14 cellular contexts compared by ENCODE assay signal in genomic region chr2:233643128-233643527, GRCh38. TPM values are rescaled to one million over a fixed set of nuclear protein-coding genes. Genes with fewer than 3 reads are reported as not detected.
DNase-seq lines count a peak whose midpoint lies in the region; ATAC-seq, FAIRE-seq and TF ChIP-seq lines count a peak whose summit lies in the region.
"Had no signal": no experiment of that assay in that cellular context is flagged by ENCODE, and none has a peak within 500 bp of the region (broad histone marks: within the 10 kb centered on the region; RNA-seq: fewer than 3 reads in every experiment).

No MANE protein-coding gene starts in this region.

- no peak overlapping the region for H3K4me2 ChIP-seq in HepG2 (ENCODE audit: low read depth, low read length)

- no peak overlapping the region for H3K27ac Mint-ChIP-seq in activated CD4-positive, alpha-beta T cell treated with anti-CD3 and anti-CD28 coated beads, Interleukin-2, amount 10 ng/mL, durations not matched to agents 24 days and 14 days

- peaks cover 27% of the 10 kb centered on the region for H3K9me3 ChIP-seq in HepG2 (ENCODE audit: low read length)
- peaks cover 6% of the 10 kb centered on the region for H3K9me3 ChIP-seq in lower lobe of right lung
- H3K9me3 ChIP-seq: thyroid gland had no signal

- H3K9me3 Mint-ChIP-seq in activated CD4-positive, alpha-beta T cell treated with anti-CD3 and anti-CD28 coated beads, Interleukin-2, amount 10 ng/mL, durations not matched to agents 24 days and 14 days: peaks cover 5% of the 10 kb centered on the region

- 43% methylated on average over 1 of the region's 1 CpG for WGBS in HepG2 (ENCODE audit: low lambda C conversion rate)

- intact Hi-C loops in HepG2 (cut with micrococcal nuclease; ENCODE audit: unreplicated experiment): no loop called here
- intact Hi-C loops in lower lobe of right lung (cut with DNase I): no loop called here
- intact Hi-C loops in activated CD4-positive, alpha-beta T cell treated with anti-CD3 and anti-CD28 coated beads, Interleukin-2, amount 10 ng/mL, durations not matched to agents 24 days and 14 days (cut with micrococcal nuclease): no loop called here

- no peak overlapping the region for H3K27ac ChIP-seq in brain microvascular endothelial cell
- no peak overlapping the region for H3K27ac ChIP-seq in HepG2 (ENCODE audit: extremely low read length, insufficient read depth, low read length)
- no peak overlapping the region for H3K27ac ChIP-seq in lower lobe of right lung
- H3K27ac ChIP-seq: parathyroid adenoma, thyroid gland had no signal

- CTCF ChIA-PET in HepG2 (lab: Yijun Ruan, JAX; ENCODE audit: low intra/inter-chr PET ratio, low total read pairs): no interaction called here

- ATAC-seq in HepG2 (peak; percentile 96), lower lobe of right lung (no peak), GM21529 (IDR thresholded peaks at IDR 0.05; ENCODE audit: unreplicated experiment) (no peak)

- TF ChIP-seq RAD21 in HepG2 (CRISPR knock-in tag; IDR thresholded peaks at IDR 0.05): peak; percentile 11; the same call in 1 of the 2 replicates

- H3K36me3 Mint-ChIP-seq in activated CD4-positive, alpha-beta T cell treated with anti-CD3 and anti-CD28 coated beads, Interleukin-2, amount 10 ng/mL, durations not matched to agents 24 days and 14 days (ENCODE audit: low read depth): no peaks in the 10 kb centered on the region

- H3K9ac ChIP-seq in HepG2 (ENCODE audit: insufficient read depth, low read depth, low read length): no peak overlapping the region
- H3K9ac ChIP-seq: parathyroid adenoma had no signal

- H3K79me2 ChIP-seq in HepG2 (ENCODE audit: insufficient read depth, low read length): no peaks in the 10 kb centered on the region
- H3K79me2 ChIP-seq: parathyroid adenoma had no signal

- H3K27me3 ChIP-seq in brain microvascular endothelial cell (replicated peaks) (no peaks in the 10 kb centered on the region), HepG2 (ENCODE audit: control insufficient read depth in 1 of 2, insufficient read depth in 2 of 2, low read length in 2 of 2) (no peaks in the 10 kb centered on the region), lower lobe of right lung (ENCODE audit: low read depth) (no peaks in the 10 kb centered on the region)
- H3K27me3 ChIP-seq: thyroid gland had no signal

- TF ChIP-seq EP300 in HepG2 (IDR thresholded peaks at IDR 0.05; ENCODE audit: low read depth in 2 of 2, low read length in 2 of 2) (no peak), HepG2 (CRISPR knock-in tag; IDR thresholded peaks at IDR 0.05; ENCODE audit: borderline replicate concordance) (no peak)

- no peak overlapping the region for H2AFZ ChIP-seq in HepG2 (ENCODE audit: low read length)
- H2AFZ ChIP-seq: parathyroid adenoma had no signal

- H3K4me1 ChIP-seq in HepG2 (ENCODE audit: insufficient read depth, low read length) (no peaks in the 10 kb centered on the region), lower lobe of right lung (no peaks in the 10 kb centered on the region)
- H3K4me1 ChIP-seq: parathyroid adenoma, thyroid gland had no signal

- in situ Hi-C loops in brain microvascular endothelial cell (cut with HindIII; ENCODE audit: low pct_ligation_motif_present, low sequenced_read_pairs): no loop called here
- in situ Hi-C loops in HepG2 (cut with HindIII; ENCODE audit: extremely low pct_ligation_motif_present, low pct_unique_long_range_greater_than_20kb): no loop called here

- H3K36me3 ChIP-seq in brain microvascular endothelial cell (replicated peaks) (no peaks in the 10 kb centered on the region), HepG2 (replicated peaks in 1 of 2; ENCODE audit: control insufficient read depth in 1 of 2, insufficient read depth in 2 of 2, low read length in 2 of 2) (no peaks in the 10 kb centered on the region), lower lobe of right lung (no peaks in the 10 kb centered on the region)
- H3K36me3 ChIP-seq: thyroid gland had no signal

- TF ChIP-seq CTCF in brain microvascular endothelial cell (IDR thresholded peaks at IDR 0.05; ENCODE audit: low read depth, low read length, missing control alignments) (peak; percentile 55), HepG2 (CRISPR knock-in tag; IDR thresholded peaks at IDR 0.05) (peak; percentile 37), lower lobe of right lung (IDR thresholded peaks at IDR 0.05) (no peak)

- no TSS peak for BruUV-seq in HepG2 (replicated peaks; lab: Mats Ljungman, UMichigan)

- no peak overlapping the region for H3K4me3 Mint-ChIP-seq in activated CD4-positive, alpha-beta T cell treated with anti-CD3 and anti-CD28 coated beads, Interleukin-2, amount 10 ng/mL, durations not matched to agents 24 days and 14 days

- no peak for FAIRE-seq in HepG2 (lab: Jason Lieb, UNC)
- FAIRE-seq: islet of Langerhans had no signal

- no peaks in the 10 kb centered on the region for H4K20me1 ChIP-seq in HepG2 (ENCODE audit: insufficient read depth, low read length)

- TF ChIP-seq POLR2A in HepG2 (IDR thresholded peaks at IDR 0.05; ENCODE audit: insufficient read depth in 1 of 2, low read depth in 2 of 2, low read length in 2 of 2): no peak

- H3K4me3 ChIP-seq in brain microvascular endothelial cell (ENCODE audit: low read depth, low read length) (no peak overlapping the region), HepG2 (replicated peaks in 1 of 3; ENCODE audit: insufficient read depth in 1 of 3, low read depth in 2 of 3, low read length in 3 of 3) (no peak overlapping the region), lower lobe of right lung (no peak overlapping the region)
- H3K4me3 ChIP-seq: thyroid gland had no signal

- H3K27me3 Mint-ChIP-seq in activated CD4-positive, alpha-beta T cell treated with anti-CD3 and anti-CD28 coated beads, Interleukin-2, amount 10 ng/mL, durations not matched to agents 24 days and 14 days: peaks cover 3% of the 10 kb centered on the region

- POLR2A ChIA-PET in HepG2 (lab: Yijun Ruan, JAX): no interaction called here

- H3K4me1 Mint-ChIP-seq in activated CD4-positive, alpha-beta T cell treated with anti-CD3 and anti-CD28 coated beads, Interleukin-2, amount 10 ng/mL, durations not matched to agents 24 days and 14 days: no peaks in the 10 kb centered on the region

- peak; percentile 15 for DNase-seq in EH (ENCODE audit: low read depth)
- DNase-seq in LoVo (ENCODE audit: low spot score): peak; percentile 62
- DNase-seq in brain microvascular endothelial cell: no peak
- peak; percentile 36 for DNase-seq in HepG2 (ENCODE audit: low spot score)
- DNase-seq in lower lobe of right lung: no peak
- DNase-seq in mucosa of gallbladder (ENCODE audit: low spot score): no peak
- DNase-seq in activated CD4-positive, alpha-beta T cell treated with anti-CD3 and anti-CD28 coated beads, Interleukin-2, amount 10 ng/mL, durations not matched to agents 24 days and 14 days: no peak
- DNase-seq: activated gamma-delta T cell, NCI-H446 had no signal

RNA-seq across cellular contexts. Expression of gene UGT1A10, which starts 6.9 kb away (rescaled TPM):
- 0.10 TPM in 1 of 2 replicates, not detected in the other for total RNA-seq in HepG2 (2016; rRNA removed; fragmentation: Illumina TruSeq; extraction: Trizol)
- total RNA-seq in HepG2 (2016; cell fraction: cytosol; rRNA removed; fragmentation: Illumina TruSeq; extraction: Trizol; ENCODE audit: low read depth): not detected in 2 replicates
- not detected in 2 replicates for total RNA-seq in HepG2 (2016; cell fraction: insoluble cytoplasmic fraction; rRNA removed; fragmentation: Illumina TruSeq; extraction: Trizol)
- total RNA-seq in HepG2 (2016; cell fraction: membrane; rRNA removed; fragmentation: Illumina TruSeq; extraction: Trizol): not detected in 2 replicates
- not detected in 2 replicates for total RNA-seq in HepG2 (2016; cell fraction: nucleus; rRNA removed; fragmentation: Illumina TruSeq; extraction: Trizol)
- 0.07 TPM in 1 of 2 replicates, not detected in the other for polyA plus RNA-seq in HepG2 (2011; rRNA removed)
- polyA plus RNA-seq in HepG2 (2011; cell fraction: cytosol; rRNA removed): not detected in 2 replicates
- polyA plus RNA-seq in HepG2 (2011; cell fraction: nucleus; rRNA removed): not detected in 2 replicates
- not detected in 2 replicates for polyA plus RNA-seq in HepG2 (2012)
- not detected in 2 replicates for polyA plus RNA-seq in HepG2 (2016; cell fraction: cytosol; fragmentation: Illumina TruSeq; extraction: Trizol; ENCODE audit: low read depth)
- not detected in 2 replicates for polyA plus RNA-seq in HepG2 (2016; cell fraction: insoluble cytoplasmic fraction; fragmentation: Illumina TruSeq; extraction: Trizol; ENCODE audit: low read depth)
- polyA plus RNA-seq in HepG2 (2016; cell fraction: membrane; fragmentation: Illumina TruSeq; extraction: Trizol; ENCODE audit: low read depth): not detected in 2 replicates
- polyA plus RNA-seq in HepG2 (2016; cell fraction: nucleus; fragmentation: Illumina TruSeq; extraction: Trizol; ENCODE audit: insufficient read depth, low read depth): not detected in 2 replicates
- polyA minus RNA-seq in HepG2 (2011; rRNA and poly(A)+ RNA removed; ENCODE audit: low replicate concordance): not detected in 2 replicates
- polyA minus RNA-seq in HepG2 (2011; cell fraction: cytosol; rRNA and poly(A)+ RNA removed): not detected in 2 replicates
- not detected in 2 replicates for polyA minus RNA-seq in HepG2 (2011; cell fraction: nucleus; rRNA and poly(A)+ RNA removed)
- total RNA-seq in lower lobe of right lung: not detected
- 47.5 TPM for total RNA-seq in mucosa of gallbladder
- total RNA-seq in activated CD4-positive, alpha-beta T cell treated with anti-CD3 and anti-CD28 coated beads, Interleukin-2, amount 10 ng/mL, durations not matched to agents 24 days and 14 days: not detected in 2 replicates

RNA-seq across cellular contexts. Expression of gene UGT1A8, which starts 25.7 kb away (rescaled TPM):
- not detected in 2 replicates for total RNA-seq in HepG2 (2016; rRNA removed; fragmentation: Illumina TruSeq; extraction: Trizol)
- total RNA-seq in HepG2 (2016; cell fraction: cytosol; rRNA removed; fragmentation: Illumina TruSeq; extraction: Trizol; ENCODE audit: low read depth): not detected in 2 replicates
- total RNA-seq in HepG2 (2016; cell fraction: insoluble cytoplasmic fraction; rRNA removed; fragmentation: Illumina TruSeq; extraction: Trizol): not detected in 2 replicates
- total RNA-seq in HepG2 (2016; cell fraction: membrane; rRNA removed; fragmentation: Illumina TruSeq; extraction: Trizol): not detected in 2 replicates
- total RNA-seq in HepG2 (2016; cell fraction: nucleus; rRNA removed; fragmentation: Illumina TruSeq; extraction: Trizol): not detected in 2 replicates
- not detected in 2 replicates for polyA plus RNA-seq in HepG2 (2011; rRNA removed)
- polyA plus RNA-seq in HepG2 (2011; cell fraction: cytosol; rRNA removed): not detected in 2 replicates
- not detected in 2 replicates for polyA plus RNA-seq in HepG2 (2011; cell fraction: nucleus; rRNA removed)
- not detected in 2 replicates for polyA plus RNA-seq in HepG2 (2012)
- polyA plus RNA-seq in HepG2 (2016; cell fraction: cytosol; fragmentation: Illumina TruSeq; extraction: Trizol; ENCODE audit: low read depth): not detected in 2 replicates
- polyA plus RNA-seq in HepG2 (2016; cell fraction: insoluble cytoplasmic fraction; fragmentation: Illumina TruSeq; extraction: Trizol; ENCODE audit: low read depth): not detected in 2 replicates
- polyA plus RNA-seq in HepG2 (2016; cell fraction: membrane; fragmentation: Illumina TruSeq; extraction: Trizol; ENCODE audit: low read depth): not detected in 2 replicates
- not detected in 2 replicates for polyA plus RNA-seq in HepG2 (2016; cell fraction: nucleus; fragmentation: Illumina TruSeq; extraction: Trizol; ENCODE audit: insufficient read depth, low read depth)
- polyA minus RNA-seq in HepG2 (2011; rRNA and poly(A)+ RNA removed; ENCODE audit: low replicate concordance): not detected in 2 replicates
- polyA minus RNA-seq in HepG2 (2011; cell fraction: cytosol; rRNA and poly(A)+ RNA removed): not detected in 2 replicates
- polyA minus RNA-seq in HepG2 (2011; cell fraction: nucleus; rRNA and poly(A)+ RNA removed): not detected in 2 replicates
- total RNA-seq in lower lobe of right lung: not detected
- 26.4 TPM for total RNA-seq in mucosa of gallbladder
- not detected in 2 replicates for total RNA-seq in activated CD4-positive, alpha-beta T cell treated with anti-CD3 and anti-CD28 coated beads, Interleukin-2, amount 10 ng/mL, durations not matched to agents 24 days and 14 days

RNA-seq across cellular contexts. Expression of gene UGT1A9, which starts 28.6 kb away (rescaled TPM):
- total RNA-seq in HepG2 (2016; rRNA removed; fragmentation: Illumina TruSeq; extraction: Trizol): not detected in 2 replicates
- total RNA-seq in HepG2 (2016; cell fraction: cytosol; rRNA removed; fragmentation: Illumina TruSeq; extraction: Trizol; ENCODE audit: low read depth): not detected in 2 replicates
- total RNA-seq in HepG2 (2016; cell fraction: insoluble cytoplasmic fraction; rRNA removed; fragmentation: Illumina TruSeq; extraction: Trizol): 0.06 TPM in 1 of 2 replicates, not detected in the other
- total RNA-seq in HepG2 (2016; cell fraction: membrane; rRNA removed; fragmentation: Illumina TruSeq; extraction: Trizol): not detected in 2 replicates
- total RNA-seq in HepG2 (2016; cell fraction: nucleus; rRNA removed; fragmentation: Illumina TruSeq; extraction: Trizol): not detected in 2 replicates
- 0.07 TPM in 1 of 2 replicates, not detected in the other for polyA plus RNA-seq in HepG2 (2011; rRNA removed)
- polyA plus RNA-seq in HepG2 (2011; cell fraction: cytosol; rRNA removed): not detected in 2 replicates
- polyA plus RNA-seq in HepG2 (2011; cell fraction: nucleus; rRNA removed): not detected in 2 replicates
- polyA plus RNA-seq in HepG2 (2012): not detected in 2 replicates
- not detected in 2 replicates for polyA plus RNA-seq in HepG2 (2016; cell fraction: cytosol; fragmentation: Illumina TruSeq; extraction: Trizol; ENCODE audit: low read depth)
- polyA plus RNA-seq in HepG2 (2016; cell fraction: insoluble cytoplasmic fraction; fragmentation: Illumina TruSeq; extraction: Trizol; ENCODE audit: low read depth): not detected in 2 replicates
- polyA plus RNA-seq in HepG2 (2016; cell fraction: membrane; fragmentation: Illumina TruSeq; extraction: Trizol; ENCODE audit: low read depth): not detected in 2 replicates
- not detected in 2 replicates for polyA plus RNA-seq in HepG2 (2016; cell fraction: nucleus; fragmentation: Illumina TruSeq; extraction: Trizol; ENCODE audit: insufficient read depth, low read depth)
- polyA minus RNA-seq in HepG2 (2011; rRNA and poly(A)+ RNA removed; ENCODE audit: low replicate concordance): not detected in 2 replicates
- polyA minus RNA-seq in HepG2 (2011; cell fraction: cytosol; rRNA and poly(A)+ RNA removed): not detected in 2 replicates
- polyA minus RNA-seq in HepG2 (2011; cell fraction: nucleus; rRNA and poly(A)+ RNA removed): not detected in 2 replicates
- total RNA-seq in lower lobe of right lung: not detected
- 1.3 TPM for total RNA-seq in mucosa of gallbladder
- not detected in 2 replicates for total RNA-seq in activated CD4-positive, alpha-beta T cell treated with anti-CD3 and anti-CD28 coated beads, Interleukin-2, amount 10 ng/mL, durations not matched to agents 24 days and 14 days
- total RNA-seq: thyroid gland had no signal

RNA-seq across cellular contexts. Expression of gene UGT1A7, which starts 38.6 kb away (rescaled TPM):
- total RNA-seq in HepG2 (2016; rRNA removed; fragmentation: Illumina TruSeq; extraction: Trizol) (not detected in 2 replicates), lower lobe of right lung (not detected), mucosa of gallbladder (2.2 TPM)
- total RNA-seq in HepG2 (2016; cell fraction: cytosol; rRNA removed; fragmentation: Illumina TruSeq; extraction: Trizol; ENCODE audit: low read depth): not detected in 2 replicates
- not detected in 2 replicates for total RNA-seq in HepG2 (2016; cell fraction: insoluble cytoplasmic fraction; rRNA removed; fragmentation: Illumina TruSeq; extraction: Trizol)
- total RNA-seq in HepG2 (2016; cell fraction: membrane; rRNA removed; fragmentation: Illumina TruSeq; extraction: Trizol): not detected in 2 replicates
- total RNA-seq in HepG2 (2016; cell fraction: nucleus; rRNA removed; fragmentation: Illumina TruSeq; extraction: Trizol): not detected in 2 replicates
- polyA plus RNA-seq in HepG2 (2011; rRNA removed): not detected in 2 replicates
- polyA plus RNA-seq in HepG2 (2011; cell fraction: cytosol; rRNA removed): not detected in 2 replicates
- polyA plus RNA-seq in HepG2 (2011; cell fraction: nucleus; rRNA removed): not detected in 2 replicates
- polyA plus RNA-seq in HepG2 (2012): not detected in 2 replicates
- not detected in 2 replicates for polyA plus RNA-seq in HepG2 (2016; cell fraction: cytosol; fragmentation: Illumina TruSeq; extraction: Trizol; ENCODE audit: low read depth)
- not detected in 2 replicates for polyA plus RNA-seq in HepG2 (2016; cell fraction: insoluble cytoplasmic fraction; fragmentation: Illumina TruSeq; extraction: Trizol; ENCODE audit: low read depth)
- not detected in 2 replicates for polyA plus RNA-seq in HepG2 (2016; cell fraction: membrane; fragmentation: Illumina TruSeq; extraction: Trizol; ENCODE audit: low read depth)
- polyA plus RNA-seq in HepG2 (2016; cell fraction: nucleus; fragmentation: Illumina TruSeq; extraction: Trizol; ENCODE audit: insufficient read depth, low read depth): not detected in 2 replicates
- 0.51 TPM in 1 of 2 replicates, not detected in the other for polyA minus RNA-seq in HepG2 (2011; rRNA and poly(A)+ RNA removed; ENCODE audit: low replicate concordance)
- not detected in 2 replicates for polyA minus RNA-seq in HepG2 (2011; cell fraction: cytosol; rRNA and poly(A)+ RNA removed)
- polyA minus RNA-seq in HepG2 (2011; cell fraction: nucleus; rRNA and poly(A)+ RNA removed): not detected in 2 replicates
- not detected in 2 replicates for total RNA-seq in activated CD4-positive, alpha-beta T cell treated with anti-CD3 and anti-CD28 coated beads, Interleukin-2, amount 10 ng/mL, durations not matched to agents 24 days and 14 days
- total RNA-seq: thyroid gland had no signal

RNA-seq across cellular contexts. Expression of gene UGT1A6, which starts 49.6 kb away (rescaled TPM):
- total RNA-seq in HepG2 (2016; rRNA removed; fragmentation: Illumina TruSeq; extraction: Trizol): not detected in 2 replicates
- total RNA-seq in HepG2 (2016; cell fraction: cytosol; rRNA removed; fragmentation: Illumina TruSeq; extraction: Trizol; ENCODE audit: low read depth): not detected in 2 replicates
- 0.13 TPM in 1 of 2 replicates, not detected in the other for total RNA-seq in HepG2 (2016; cell fraction: insoluble cytoplasmic fraction; rRNA removed; fragmentation: Illumina TruSeq; extraction: Trizol)
- total RNA-seq in HepG2 (2016; cell fraction: membrane; rRNA removed; fragmentation: Illumina TruSeq; extraction: Trizol): not detected in 2 replicates
- total RNA-seq in HepG2 (2016; cell fraction: nucleus; rRNA removed; fragmentation: Illumina TruSeq; extraction: Trizol): 0.75 TPM in 1 of 2 replicates, not detected in the other
- 0.25 and 0.35 TPM in 2 replicates for polyA plus RNA-seq in HepG2 (2011; rRNA removed)
- polyA plus RNA-seq in HepG2 (2011; cell fraction: cytosol; rRNA removed): 0.08 and 0.31 TPM in 2 replicates
- 0.73 TPM in 1 of 2 replicates, not detected in the other for polyA plus RNA-seq in HepG2 (2011; cell fraction: nucleus; rRNA removed)
- polyA plus RNA-seq in HepG2 (2012): 0.97 and 1.5 TPM in 2 replicates
- polyA plus RNA-seq in HepG2 (2016; cell fraction: cytosol; fragmentation: Illumina TruSeq; extraction: Trizol; ENCODE audit: low read depth): not detected in 2 replicates
- not detected in 2 replicates for polyA plus RNA-seq in HepG2 (2016; cell fraction: insoluble cytoplasmic fraction; fragmentation: Illumina TruSeq; extraction: Trizol; ENCODE audit: low read depth)
- not detected in 2 replicates for polyA plus RNA-seq in HepG2 (2016; cell fraction: membrane; fragmentation: Illumina TruSeq; extraction: Trizol; ENCODE audit: low read depth)
- polyA plus RNA-seq in HepG2 (2016; cell fraction: nucleus; fragmentation: Illumina TruSeq; extraction: Trizol; ENCODE audit: insufficient read depth, low read depth): 0.75 and 0.81 TPM in 2 replicates
- 1.3 TPM in 1 of 2 replicates, not detected in the other for polyA minus RNA-seq in HepG2 (2011; rRNA and poly(A)+ RNA removed; ENCODE audit: low replicate concordance)
- polyA minus RNA-seq in HepG2 (2011; cell fraction: cytosol; rRNA and poly(A)+ RNA removed): not detected in 2 replicates
- polyA minus RNA-seq in HepG2 (2011; cell fraction: nucleus; rRNA and poly(A)+ RNA removed): 0.77 and 0.99 TPM in 2 replicates
- total RNA-seq in lower lobe of right lung: 2.3 TPM
- 6.3 TPM for total RNA-seq in mucosa of gallbladder
- not detected in 2 replicates for total RNA-seq in activated CD4-positive, alpha-beta T cell treated with anti-CD3 and anti-CD28 coated beads, Interleukin-2, amount 10 ng/mL, durations not matched to agents 24 days and 14 days
- total RNA-seq: Daoy had no signal

Comparison
In these comparisons a context has a peak if more than half of its experiments do, and no peak if none do; other contexts are left out.
1. DNase-seq: peak in EH (single experiment), LoVo (single experiment) and HepG2 (single experiment); none in brain microvascular endothelial cell (single experiment), lower lobe of right lung (single experiment), mucosa of gallbladder (single experiment) and activated CD4-positive, alpha-beta T cell treated with anti-CD3 and anti-CD28 coated beads, Interleukin-2, amount 10 ng/mL, durations not matched to agents 24 days and 14 days (single experiment).
2. RNA of gene UGT1A10, which starts 6.9 kb away (total RNA-seq): 47.5 TPM in mucosa of gallbladder (single experiment); 0.10 TPM in HepG2, not detected in lower lobe of right lung (single experiment) and not detected in activated CD4-positive, alpha-beta T cell treated with anti-CD3 and anti-CD28 coated beads, Interleukin-2, amount 10 ng/mL, durations not matched to agents 24 days and 14 days; every median in the first group is over 10 times any median in the second.
3. RNA of gene UGT1A8, which starts 25.7 kb away (total RNA-seq): 26.4 TPM in mucosa of gallbladder (single experiment); not detected in HepG2, not detected in lower lobe of right lung (single experiment) and not detected in activated CD4-positive, alpha-beta T cell treated with anti-CD3 and anti-CD28 coated beads, Interleukin-2, amount 10 ng/mL, durations not matched to agents 24 days and 14 days; every median in the first group is over 10 times any median in the second.